ENCODE assay signal across 29 cellular contexts in the genomic region with DNA sequence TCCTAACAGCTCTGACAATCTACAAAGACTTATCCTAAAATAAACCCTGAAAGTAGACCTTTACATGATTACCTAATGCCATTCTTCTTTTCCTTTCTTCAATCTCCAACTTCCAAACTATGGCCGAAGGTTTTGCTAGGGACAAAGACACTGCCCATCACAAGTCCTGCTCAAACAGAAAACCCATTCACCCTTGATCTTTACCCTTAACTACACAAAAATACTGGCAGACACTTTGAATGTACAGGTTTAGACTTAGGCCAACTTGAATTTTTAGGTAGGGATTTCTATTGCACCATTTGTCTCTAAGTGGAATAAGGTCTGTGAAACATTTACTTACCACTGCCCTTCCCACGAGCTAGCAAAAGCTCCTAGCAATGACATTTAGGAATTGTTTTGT.
A peak's percentile ranks its signal among the peaks of the same experiment; 100 is the strongest.
DNase-seq lines count a peak whose midpoint lies in the region; ATAC-seq, FAIRE-seq and TF ChIP-seq lines count a peak whose summit lies in the region.
"Had no signal": no experiment of that assay in that cellular context is flagged by ENCODE, and none has a peak within 500 bp of the region (broad histone marks: within the 10 kb centered on the region; RNA-seq: fewer than 3 reads in every experiment).

No MANE protein-coding gene starts in this region.

- CTCF ChIA-PET in HepG2 (lab: Yijun Ruan, JAX; ENCODE audit: low intra/inter-chr PET ratio, low total read pairs) = no interaction called here

- in situ Hi-C loops in HepG2 (cut with HindIII; ENCODE audit: extremely low pct_ligation_motif_present, low pct_unique_long_range_greater_than_20kb) = no loop called here

- peak; percentile 66 for ATAC-seq in HepG2
- ATAC-seq in HG02642 (IDR thresholded peaks at IDR 0.05; ENCODE audit: poor library complexity, unreplicated experiment) = no peak
- ATAC-seq: A549; CD8-positive, alpha-beta T cell had no signal

- H3K79me2 ChIP-seq in HepG2 (ENCODE audit: insufficient read depth, low read length) = no peaks in the 10 kb centered on the region

- FAIRE-seq in HepG2 (lab: Jason Lieb, UNC) = peak; percentile 58
- FAIRE-seq: A204.1, A549, D721Med had no signal

- peak overlapping the region; percentile 36 for H3K4me2 ChIP-seq in HepG2 (ENCODE audit: low read depth, low read length)
- H3K4me2 ChIP-seq: A549; BLaER1; BLaER1 treated with 17β-estradiol and CSF1 and Interleukin-3, amounts not matched to agents 10 nM and 100 nM had no signal

- no peaks in the 10 kb centered on the region for H3K36me3 ChIP-seq in HepG2 (replicated peaks in 1 of 2; ENCODE audit: control insufficient read depth in 1 of 2, insufficient read depth in 2 of 2, low read length in 2 of 2)
- H3K36me3 ChIP-seq: BE2C; BLaER1; BLaER1 treated with 17β-estradiol and CSF1 and Interleukin-3, amounts not matched to agents 10 nM and 100 nM had no signal

- no peaks in the 10 kb centered on the region for H3K27me3 ChIP-seq in HepG2 (ENCODE audit: control insufficient read depth in 1 of 2, insufficient read depth in 2 of 2, low read length in 2 of 2)
- H3K27me3 ChIP-seq: BE2C; BLaER1; BLaER1 treated with 17β-estradiol and CSF1 and Interleukin-3, amounts not matched to agents 10 nM and 100 nM had no signal

- no peak for TF ChIP-seq POLR2A in HepG2 (IDR thresholded peaks at IDR 0.05; ENCODE audit: insufficient read depth in 1 of 2, low read depth in 2 of 2, low read length in 2 of 2)

- no peak for TF ChIP-seq RAD21 in HepG2 (CRISPR knock-in tag; IDR thresholded peaks at IDR 0.05)

- 13% methylated on average over 2 of the region's 2 CpGs for WGBS in HepG2 (ENCODE audit: low lambda C conversion rate)

- intact Hi-C loops in HepG2 (cut with micrococcal nuclease; ENCODE audit: unreplicated experiment) = no loop called here

- H3K9me3 ChIP-seq in HepG2 (ENCODE audit: low read length) = peaks cover 13% of the 10 kb centered on the region; the same call in 1 of the 2 replicates
- H3K9me3 ChIP-seq: A549, BE2C had no signal

- peak overlapping the region; percentile 1 for H2AFZ ChIP-seq in HepG2 (ENCODE audit: low read length)

- H3K9ac ChIP-seq in HepG2 (ENCODE audit: insufficient read depth, low read depth, low read length) = no peak overlapping the region
- H3K9ac ChIP-seq: BLaER1; BLaER1 treated with 17β-estradiol and CSF1 and Interleukin-3, amounts not matched to agents 10 nM and 100 nM had no signal

- peaks cover 45% of the 10 kb centered on the region for H3K4me1 ChIP-seq in HepG2 (ENCODE audit: insufficient read depth, low read length)
- H3K4me1 ChIP-seq: BE2C; BLaER1; BLaER1 treated with 17β-estradiol and CSF1 and Interleukin-3, amounts not matched to agents 10 nM and 100 nM; Caco-2 had no signal

- TF ChIP-seq EP300 in HepG2 (IDR thresholded peaks at IDR 0.05; ENCODE audit: low read depth in 2 of 2, low read length in 2 of 2) (no peak; a peak in 1 of 4 replicates), HepG2 (CRISPR knock-in tag; IDR thresholded peaks at IDR 0.05; ENCODE audit: borderline replicate concordance) (no peak)

- peak overlapping the region; percentile 40 for H3K27ac ChIP-seq in HepG2 (ENCODE audit: extremely low read length, insufficient read depth, low read length)
- H3K27ac ChIP-seq: 22Rv1; A549; BLaER1; BLaER1 treated with 17β-estradiol and CSF1 and Interleukin-3, amounts not matched to agents 10 nM and 100 nM; C4-2B had no signal

- TF ChIP-seq CTCF in HepG2 (CRISPR knock-in tag; IDR thresholded peaks at IDR 0.05) = no peak

- no TSS peak for BruUV-seq in HepG2 (replicated peaks; lab: Mats Ljungman, UMichigan)

- peak; percentile 61 for DNase-seq in HepG2 (ENCODE audit: low spot score)
- DNase-seq: 8988T; ACHN; AML-193; BE2C; C1 segment of cervical spinal cord; Caco-2; Calu3; CD4-positive, alpha-beta memory T cell; CD4-positive, alpha-beta T cell; CD4-positive, CD25-positive, alpha-beta regulatory T cell; CD8-positive, alpha-beta memory T cell; CD8-positive, alpha-beta T cell; COR-L47; DMS 273 treated with DMSO at 0.1 percent for 48 hours; DMS153; DMS53; DMS79; DMS79 treated with DMSO at 0.1 percent for 48 hours; DND-41; EL had no signal

- H3K4me3 ChIP-seq in HepG2 (replicated peaks in 1 of 3; ENCODE audit: insufficient read depth in 1 of 3, low read depth in 2 of 3, low read length in 3 of 3) = no peak overlapping the region; a peak in 1 of 6 replicates
- H3K4me3 ChIP-seq: A549; BLaER1; BLaER1 treated with 17β-estradiol and CSF1 and Interleukin-3, amounts not matched to agents 10 nM and 100 nM had no signal

- POLR2A ChIA-PET in HepG2 (lab: Yijun Ruan, JAX) = no interaction called here

- no peaks in the 10 kb centered on the region for H4K20me1 ChIP-seq in HepG2 (ENCODE audit: insufficient read depth, low read length)
- H4K20me1 ChIP-seq: BLaER1; BLaER1 treated with 17β-estradiol and CSF1 and Interleukin-3, amounts not matched to agents 10 nM and 100 nM had no signal

TF ChIP-seq in HepG2, 621 proteins besides CTCF, POLR2A, EP300 and RAD21 (continues in another document):
- TF ChIP-seq ZNF7 (CRISPR knock-in tag; IDR thresholded peaks at IDR 0.05) (peak; percentile 93), PCBP2 (optimal IDR thresholded peaks at IDR 0.05; ENCODE audit: low read depth, low read length, poor library complexity, severe bottlenecking) (no peak), PPARG (CRISPR knock-in tag; conservative IDR thresholded peaks at IDR 0.05) (peak; percentile 33; the same call in 1 of the 2 replicates), ZNF142 (CRISPR knock-in tag; IDR thresholded peaks at IDR 0.05) (no peak)
- TF ChIP-seq, protein P1, sequence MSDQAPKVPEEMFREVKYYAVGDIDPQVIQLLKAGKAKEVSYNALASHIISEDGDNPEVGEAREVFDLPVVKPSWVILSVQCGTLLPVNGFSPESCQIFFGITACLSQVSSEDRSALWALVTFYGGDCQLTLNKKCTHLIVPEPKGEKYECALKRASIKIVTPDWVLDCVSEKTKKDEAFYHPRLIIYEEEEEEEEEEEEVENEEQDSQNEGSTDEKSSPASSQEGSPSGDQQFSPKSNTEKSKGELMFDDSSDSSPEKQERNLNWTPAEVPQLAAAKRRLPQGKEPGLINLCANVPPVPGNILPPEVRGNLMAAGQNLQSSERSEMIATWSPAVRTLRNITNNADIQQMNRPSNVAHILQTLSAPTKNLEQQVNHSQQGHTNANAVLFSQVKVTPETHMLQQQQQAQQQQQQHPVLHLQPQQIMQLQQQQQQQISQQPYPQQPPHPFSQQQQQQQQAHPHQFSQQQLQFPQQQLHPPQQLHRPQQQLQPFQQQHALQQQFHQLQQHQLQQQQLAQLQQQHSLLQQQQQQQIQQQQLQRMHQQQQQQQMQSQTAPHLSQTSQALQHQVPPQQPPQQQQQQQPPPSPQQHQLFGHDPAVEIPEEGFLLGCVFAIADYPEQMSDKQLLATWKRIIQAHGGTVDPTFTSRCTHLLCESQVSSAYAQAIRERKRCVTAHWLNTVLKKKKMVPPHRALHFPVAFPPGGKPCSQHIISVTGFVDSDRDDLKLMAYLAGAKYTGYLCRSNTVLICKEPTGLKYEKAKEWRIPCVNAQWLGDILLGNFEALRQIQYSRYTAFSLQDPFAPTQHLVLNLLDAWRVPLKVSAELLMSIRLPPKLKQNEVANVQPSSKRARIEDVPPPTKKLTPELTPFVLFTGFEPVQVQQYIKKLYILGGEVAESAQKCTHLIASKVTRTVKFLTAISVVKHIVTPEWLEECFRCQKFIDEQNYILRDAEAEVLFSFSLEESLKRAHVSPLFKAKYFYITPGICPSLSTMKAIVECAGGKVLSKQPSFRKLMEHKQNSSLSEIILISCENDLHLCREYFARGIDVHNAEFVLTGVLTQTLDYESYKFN (CRISPR knock-in tag; conservative IDR thresholded peaks at IDR 0.05) = peak; percentile 39; the same call in 1 of the 2 replicates
